In genomic region chr3:95212117-95212516, GRCh38 we compare ENCODE assay signal across 1 cellular context.
TF ChIP-seq lines count a peak whose summit lies in the region.

No MANE protein-coding gene starts in this region.

TF ChIP-seq in GM12878, 131 proteins besides CTCF, POLR2A, EP300 and RAD21 (continued from another document):
- TF ChIP-seq ZBTB40 (IDR thresholded peaks at IDR 0.05; ENCODE audit: borderline replicate concordance) (no peak), PBX3 (IDR thresholded peaks at IDR 0.05; ENCODE audit: insufficient replicate concordance, low read depth, low read length) (no peak), ATF2 (IDR thresholded peaks at IDR 0.05; ENCODE audit: low read length) (no peak), PKNOX1 (IDR thresholded peaks at IDR 0.05) (no peak), TARDBP (IDR thresholded peaks at IDR 0.05; ENCODE audit: borderline replicate concordance) (no peak), RFX5 (IDR thresholded peaks at IDR 0.05; ENCODE audit: low read depth, low read length) (no peak), RB1 (IDR thresholded peaks at IDR 0.05; ENCODE audit: borderline replicate concordance) (no peak)
